ENCODE assay signal across 21 cellular contexts in genomic region chr4:25075851-25076250, GRCh38. TPM values are rescaled to one million over a fixed set of nuclear protein-coding genes. Genes with fewer than 3 reads are reported as not detected.
A peak's percentile ranks its signal among the peaks of the same experiment; 100 is the strongest.
DNase-seq lines count a peak whose midpoint lies in the region; TF ChIP-seq lines count a peak whose summit lies in the region.
"Had no signal": no experiment of that assay in that cellular context is flagged by ENCODE, and none has a peak within 500 bp of the region (broad histone marks: within the 10 kb centered on the region; RNA-seq: fewer than 3 reads in every experiment).

No MANE protein-coding gene starts in this region.

- intact Hi-C loops in activated CD4-positive, alpha-beta memory T cell treated with anti-CD3 and anti-CD28 coated beads for 36 hours (cut with micrococcal nuclease), result no loop called here

- H3K4me1 Mint-ChIP-seq in nephron, result peaks cover 21% of the 10 kb centered on the region
- no peaks in the 10 kb centered on the region for H3K4me1 Mint-ChIP-seq in activated naive CD4-positive, alpha-beta T cell treated with anti-CD3 and anti-CD28 coated beads, Interleukin-2, amount 10 ng/mL, durations not matched to agents 7 days and 5 days
- no peaks in the 10 kb centered on the region for H3K4me1 Mint-ChIP-seq in activated CD4-positive, alpha-beta memory T cell treated with anti-CD3 and anti-CD28 coated beads for 36 hours (ENCODE audit: low read depth)

- no peak overlapping the region for H3K4me3 Mint-ChIP-seq in nephron
- no peak overlapping the region for H3K4me3 Mint-ChIP-seq in activated naive CD4-positive, alpha-beta T cell treated with anti-CD3 and anti-CD28 coated beads, Interleukin-2, amount 10 ng/mL, durations not matched to agents 7 days and 5 days
- no peak overlapping the region for H3K4me3 Mint-ChIP-seq in activated CD4-positive, alpha-beta memory T cell treated with anti-CD3 and anti-CD28 coated beads for 36 hours
- H3K4me3 Mint-ChIP-seq: H9 had no signal

- peak overlapping the region; percentile 50 to 79 (median 54) for H3K27ac Mint-ChIP-seq in nephron
- no peak overlapping the region for H3K27ac Mint-ChIP-seq in activated naive CD4-positive, alpha-beta T cell treated with anti-CD3 and anti-CD28 coated beads, Interleukin-2, amount 10 ng/mL, durations not matched to agents 7 days and 5 days
- H3K27ac Mint-ChIP-seq in activated CD4-positive, alpha-beta memory T cell treated with anti-CD3 and anti-CD28 coated beads for 36 hours, result no peak overlapping the region
- H3K27ac Mint-ChIP-seq: H9 had no signal

- DNase-seq in NCI-H187 (lab: John Stamatoyannopoulos, UW), result peak; percentile 25 to 72
- DNase-seq in NCI-H526 (lab: John Stamatoyannopoulos, UW), result peak; percentile 59 to 65
- peak; percentile 49 for DNase-seq in renal cortical epithelial cell (ENCODE audit: low read depth)
- no peak for DNase-seq in activated naive CD4-positive, alpha-beta T cell treated with anti-CD3 and anti-CD28 coated beads, Interleukin-2, amount 10 ng/mL, durations not matched to agents 7 days and 5 days
- no peak for DNase-seq in NK-92 (lab: John Stamatoyannopoulos, UW; ENCODE audit: unreplicated experiment)
- no peak for DNase-seq in activated CD4-positive, alpha-beta memory T cell treated with anti-CD3 and anti-CD28 coated beads for 36 hours
- DNase-seq: ACHN; AML-193; Caco-2; DMS153; Kasumi-1; NCI-H1105; NCI-H1694 treated with DMSO at 0.1 percent for 48 hours; NCI-H510A treated with DMSO at 0.1 percent for 48 hours; NK-92 treated with Interleukin-12 subunit alpha and Interleukin-12 subunit beta, amount 100 ng/mL, for 24 hours; SIG-M5 had no signal

- peaks cover 6% of the 10 kb centered on the region for H3K27me3 Mint-ChIP-seq in nephron (ENCODE audit: low read depth)
- H3K27me3 Mint-ChIP-seq in activated naive CD4-positive, alpha-beta T cell treated with anti-CD3 and anti-CD28 coated beads, Interleukin-2, amount 10 ng/mL, durations not matched to agents 7 days and 5 days, result peaks cover 10% of the 10 kb centered on the region
- peaks cover 11% of the 10 kb centered on the region for H3K27me3 Mint-ChIP-seq in activated CD4-positive, alpha-beta memory T cell treated with anti-CD3 and anti-CD28 coated beads for 36 hours

- no peaks in the 10 kb centered on the region for H3K9me3 Mint-ChIP-seq in nephron
- H3K9me3 Mint-ChIP-seq in activated naive CD4-positive, alpha-beta T cell treated with anti-CD3 and anti-CD28 coated beads, Interleukin-2, amount 10 ng/mL, durations not matched to agents 7 days and 5 days, result no peaks in the 10 kb centered on the region
- H3K9me3 Mint-ChIP-seq in activated CD4-positive, alpha-beta memory T cell treated with anti-CD3 and anti-CD28 coated beads for 36 hours, result no peaks in the 10 kb centered on the region

- H3K36me3 Mint-ChIP-seq in nephron (ENCODE audit: low read depth), result no peaks in the 10 kb centered on the region
- no peaks in the 10 kb centered on the region for H3K36me3 Mint-ChIP-seq in activated naive CD4-positive, alpha-beta T cell treated with anti-CD3 and anti-CD28 coated beads, Interleukin-2, amount 10 ng/mL, durations not matched to agents 7 days and 5 days
- no peaks in the 10 kb centered on the region for H3K36me3 Mint-ChIP-seq in activated CD4-positive, alpha-beta memory T cell treated with anti-CD3 and anti-CD28 coated beads for 36 hours

- POLR2A ChIA-PET in activated CD4-positive, alpha-beta memory T cell treated with anti-CD3 and anti-CD28 coated beads for 36 hours (lab: Charles Lee), result no interaction called here

- CTCF ChIA-PET in activated naive CD4-positive, alpha-beta T cell treated with anti-CD3 and anti-CD28 coated beads, Interleukin-2, amount 10 ng/mL, durations not matched to agents 7 days and 5 days (lab: Charles Lee), result interaction anchor here (0.9 kb wide), 1 partner anchor 292 kb away, joined by 3 read pairs; no protein-coding TSS in a partner anchor
- CTCF ChIA-PET in activated CD4-positive, alpha-beta memory T cell treated with anti-CD3 and anti-CD28 coated beads for 36 hours (lab: Charles Lee), result no interaction called here

- TF ChIP-seq CTCF in nephron (IDR thresholded peaks at IDR 0.05; ENCODE audit: unreplicated experiment in 3 of 3), result no peak

RNA-seq across cellular contexts. Expression of gene LGI2, which starts 45.1 kb away (rescaled TPM):
- total RNA-seq in renal cortical epithelial cell, result under 0.01 and 2.4 TPM in 2 replicates
- not detected for total RNA-seq in activated CD4-positive, alpha-beta memory T cell treated with anti-CD3 and anti-CD28 coated beads for 36 hours
- total RNA-seq: HT-29, OCI-LY7, RPMI7951 had no signal

Comparison
In these comparisons a context has a peak if more than half of its experiments do, and no peak if none do; other contexts are left out.
1. DNase-seq: peak in NCI-H187 (2 of 2), NCI-H526 (2 of 2) and renal cortical epithelial cell (single experiment); none in activated naive CD4-positive, alpha-beta T cell treated with anti-CD3 and anti-CD28 coated beads, Interleukin-2, amount 10 ng/mL, durations not matched to agents 7 days and 5 days (single experiment), NK-92 (single experiment) and activated CD4-positive, alpha-beta memory T cell treated with anti-CD3 and anti-CD28 coated beads for 36 hours (single experiment).
2. H3K27ac Mint-ChIP-seq: peak in nephron (3 of 3); none in activated naive CD4-positive, alpha-beta T cell treated with anti-CD3 and anti-CD28 coated beads, Interleukin-2, amount 10 ng/mL, durations not matched to agents 7 days and 5 days (single experiment) and activated CD4-positive, alpha-beta memory T cell treated with anti-CD3 and anti-CD28 coated beads for 36 hours (single experiment).